30 cellular contexts compared by ENCODE assay signal in genomic region chr9:13480688-13481087, GRCh38.
DNase-seq lines count a peak whose midpoint lies in the region; ATAC-seq, FAIRE-seq and TF ChIP-seq lines count a peak whose summit lies in the region.
"Had no signal": no experiment of that assay in that cellular context is flagged by ENCODE, and none has a peak within 500 bp of the region (broad histone marks: within the 10 kb centered on the region; RNA-seq: fewer than 3 reads in every experiment).

No MANE protein-coding gene starts in this region.

- H3K4me2 ChIP-seq in H9 (ENCODE audit: insufficient read depth, insufficient read length, low read length) (no peak overlapping the region), keratinocyte (ENCODE audit: control insufficient read depth, extremely low read depth, insufficient read depth, low read depth, low read length) (no peak overlapping the region)

- H3K27me3 Mint-ChIP-seq in H9 (ENCODE audit: low read depth), result no peaks in the 10 kb centered on the region
- H3K27me3 Mint-ChIP-seq: activated naive CD8-positive, alpha-beta T cell treated with anti-CD3 and anti-CD28 coated beads, Interleukin-2, amount 10 ng/mL, durations not matched to agents 7 days and 5 days; progenitor cell of endocrine pancreas; stimulated activated naive CD8-positive, alpha-beta T cell treated with anti-CD3 and anti-CD28 coated beads, Interleukin-15, Interleukin-2, amounts not matched to agents 100 ng/mL and 50 ng/mL, for 24 hours had no signal

- peaks cover 5 to 12% (median 10%) of the 10 kb centered on the region in 3 experiments; a peak in 6 of 7 replicates for H3K36me3 Mint-ChIP-seq in H9 (ENCODE audit: insufficient read depth in 1 of 3, low read depth in 3 of 3)
- H3K36me3 Mint-ChIP-seq: activated naive CD8-positive, alpha-beta T cell treated with anti-CD3 and anti-CD28 coated beads, Interleukin-2, amount 10 ng/mL, durations not matched to agents 7 days and 5 days had no signal

- H3K23me2 ChIP-seq in H9 (ENCODE audit: insufficient read length, low read depth, low read length, poor library complexity, severe bottlenecking), result no peaks in the 10 kb centered on the region

- no CpG with 5 or more reads among the region's 3 CpGs for WGBS in H9 (ENCODE audit: extremely low coverage, insufficient read length, low lambda C conversion rate)

- H3T11ph ChIP-seq in H9 (ENCODE audit: low read length), result no peak overlapping the region

- H4K91ac ChIP-seq in H9 (ENCODE audit: insufficient read length, low read depth, low read length), result no peak overlapping the region

- H3K14ac ChIP-seq in H9 (ENCODE audit: insufficient read depth, low read length), result no peak overlapping the region

- H3K36me3 ChIP-seq in keratinocyte (ENCODE audit: control insufficient read depth in 2 of 2, extremely low read depth in 1 of 2, insufficient read depth in 2 of 2, low read length in 2 of 2), result no peaks in the 10 kb centered on the region
- H3K36me3 ChIP-seq: ascending aorta, gastroesophageal sphincter, neutrophil, thoracic aorta, vagina had no signal

- H3K4me3 Mint-ChIP-seq in H9, result no peak overlapping the region
- H3K4me3 Mint-ChIP-seq: activated naive CD8-positive, alpha-beta T cell treated with anti-CD3 and anti-CD28 coated beads, Interleukin-2, amount 10 ng/mL, durations not matched to agents 7 days and 5 days; stimulated activated naive CD8-positive, alpha-beta T cell treated with anti-CD3 and anti-CD28 coated beads, Interleukin-15, Interleukin-2, amounts not matched to agents 100 ng/mL and 50 ng/mL, for 24 hours had no signal

- in situ Hi-C loops in ACHN (cut with HindIII; ENCODE audit: low pct_ligation_motif_present, low pct_unique_long_range_greater_than_20kb, low sequenced_read_pairs), result no loop called here

- no peak overlapping the region for H3K23ac ChIP-seq in H9 (ENCODE audit: insufficient read length, low read depth, low read length)

- H2BK15ac ChIP-seq in H9 (ENCODE audit: low read depth, low read length), result no peak overlapping the region

- H4K5ac ChIP-seq in H9 (ENCODE audit: insufficient read length, low read depth, low read length), result no peak overlapping the region

- TF ChIP-seq CTCF in AG09319 (IDR thresholded peaks at IDR 0.05; ENCODE audit: low read depth, low read length), result no peak
- no peak for TF ChIP-seq CTCF in H9 (conservative IDR thresholded peaks at IDR 0.05)
- TF ChIP-seq CTCF in keratinocyte (optimal IDR thresholded peaks at IDR 0.05 in 1 of 3, IDR thresholded peaks at IDR 0.05 in 1 of 3, conservative IDR thresholded peaks at IDR 0.05 in 1 of 3; ENCODE audit: extremely low read depth in 1 of 3, insufficient read depth in 2 of 3, low read length in 3 of 3), result no peak
- TF ChIP-seq CTCF in coronary artery (IDR thresholded peaks at IDR 0.05), result no peak

- H3K27me3 ChIP-seq in H9 (ENCODE audit: insufficient read depth, low read length) (no peaks in the 10 kb centered on the region), keratinocyte (ENCODE audit: control insufficient read depth, extremely low read depth, insufficient read depth, low read length) (no peaks in the 10 kb centered on the region)
- H3K27me3 ChIP-seq: ascending aorta, gastroesophageal sphincter, neutrophil, vagina had no signal

- dilution Hi-C loops in keratinocyte (cut with MboI; ENCODE audit: extremely low pct_ligation_motif_present, low sequenced_read_pairs), result no loop called here

- no peaks in the 10 kb centered on the region for H3K79me1 ChIP-seq in H9 (ENCODE audit: insufficient read depth, low read depth, low read length, poor library complexity, severe bottlenecking)

- no peak overlapping the region for H3K18ac ChIP-seq in H9 (ENCODE audit: insufficient read length, low read depth, low read length)

- no peak overlapping the region for H2BK120ac ChIP-seq in H9 (ENCODE audit: low read depth, low read length, poor library complexity, severe bottlenecking)

- no peaks in the 10 kb centered on the region for H3K9me1 ChIP-seq in keratinocyte (ENCODE audit: control insufficient read depth, extremely low read depth, insufficient read depth, low read length)

- H2BK20ac ChIP-seq in H9 (ENCODE audit: low read depth, low read length, poor library complexity, severe bottlenecking), result no peak overlapping the region

- peaks cover 0 to 13% of the 10 kb centered on the region in 2 experiments; a peak in 2 of 4 replicates for H3K4me1 Mint-ChIP-seq in H9
- H3K4me1 Mint-ChIP-seq: activated naive CD8-positive, alpha-beta T cell treated with anti-CD3 and anti-CD28 coated beads, Interleukin-2, amount 10 ng/mL, durations not matched to agents 7 days and 5 days had no signal

- H3K9me3 Mint-ChIP-seq in H9, result peaks cover 7 to 14% of the 10 kb centered on the region in 2 experiments

- ATAC-seq in HG03439 (IDR thresholded peaks at IDR 0.05; ENCODE audit: unreplicated experiment) (no peak), HG03521 (IDR thresholded peaks at IDR 0.05; ENCODE audit: unreplicated experiment) (no peak)
- ATAC-seq: gastroesophageal sphincter, HepG2, PC-3 had no signal

- H3K4ac ChIP-seq in H9 (ENCODE audit: low read depth, low read length), result no peak overlapping the region

- H3K4me1 ChIP-seq in H9 (ENCODE audit: insufficient read depth, low read length), result peaks cover 3% of the 10 kb centered on the region; the same call in 1 of the 2 replicates
- peaks cover 6% of the 10 kb centered on the region for H3K4me1 ChIP-seq in keratinocyte (ENCODE audit: control insufficient read depth, extremely low read depth, insufficient read depth, low read length)

- H2AK5ac ChIP-seq in H9 (ENCODE audit: insufficient read length, low read length), result no peak overlapping the region

- H3K9me3 ChIP-seq in H9 (ENCODE audit: control insufficient read depth, low read depth, low read length) (no peaks in the 10 kb centered on the region), keratinocyte (ENCODE audit: control insufficient read depth, low read depth, low read length) (no peaks in the 10 kb centered on the region)
- H3K9me3 ChIP-seq: neutrophil, thoracic aorta, vagina had no signal

- H4K20me1 ChIP-seq in H9 (ENCODE audit: control insufficient read depth, insufficient read depth, insufficient read length), result no peaks in the 10 kb centered on the region
- H4K20me1 ChIP-seq in keratinocyte (ENCODE audit: control insufficient read depth, extremely low read depth, insufficient read depth, low read length), result no peaks in the 10 kb centered on the region

- no peak overlapping the region for H4K8ac ChIP-seq in H9 (replicated peaks; ENCODE audit: insufficient read length, low read depth, low read length)

- H2BK12ac ChIP-seq in H9 (ENCODE audit: insufficient read length, low read depth, low read length), result no peak overlapping the region

- H3K4me3 ChIP-seq in keratinocyte (ENCODE audit: control insufficient read depth in 2 of 3, extremely low read depth in 1 of 3, insufficient read depth in 2 of 3, low read depth in 1 of 3, low read length in 3 of 3) (no peak overlapping the region), coronary artery (no peak overlapping the region)
- H3K4me3 ChIP-seq: ascending aorta, gastroesophageal sphincter, thoracic aorta, vagina had no signal

- DNase-seq in AG09319 (ENCODE audit: extremely low read depth, low read depth) (peak; percentile 7), H9 (no peak), epidermal melanocyte (ENCODE audit: insufficient read length, low spot score) (peak; percentile 27), keratinocyte (ENCODE audit: low read depth, low spot score) (no peak), coronary artery (ENCODE audit: low spot score) (no peak), ACHN (no peak)
- DNase-seq: activated CD4-positive, alpha-beta T cell treated with anti-CD3 and anti-CD28 coated beads for 4 hours; activated gamma-delta T cell; activated naive CD8-positive, alpha-beta T cell treated with anti-CD3 and anti-CD28 coated beads, Interleukin-2, amount 10 ng/mL, durations not matched to agents 7 days and 5 days; DMS153; erythroblast; hippocampal formation; Karpas-422; MV-4-11; NCI-H2171; NCI-H524 treated with DMSO at 0.1 percent for 48 hours; NK-92 treated with Interleukin-12 subunit alpha and Interleukin-12 subunit beta, amount 100 ng/mL, for 24 hours; PC-3 had no signal

- H3K9ac ChIP-seq in H9 (ENCODE audit: extremely low read depth, insufficient read length, low read length), result no peak overlapping the region
- no peak overlapping the region for H3K9ac ChIP-seq in keratinocyte (ENCODE audit: control insufficient read depth, extremely low read depth, insufficient read depth, low read length)

- H3K27ac Mint-ChIP-seq in H9, result no peak overlapping the region; a peak in 1 of 7 replicates
- H3K27ac Mint-ChIP-seq: activated naive CD8-positive, alpha-beta T cell treated with anti-CD3 and anti-CD28 coated beads, Interleukin-2, amount 10 ng/mL, durations not matched to agents 7 days and 5 days; progenitor cell of endocrine pancreas; stimulated activated naive CD8-positive, alpha-beta T cell treated with anti-CD3 and anti-CD28 coated beads, Interleukin-15, Interleukin-2, amounts not matched to agents 100 ng/mL and 50 ng/mL, for 24 hours had no signal

- H3K79me2 ChIP-seq in H9 (ENCODE audit: insufficient read depth, low read length) (no peaks in the 10 kb centered on the region), keratinocyte (ENCODE audit: control insufficient read depth, insufficient read depth, low read length) (no peaks in the 10 kb centered on the region)

- FAIRE-seq in keratinocyte (lab: Jason Lieb, UNC), result no peak
- FAIRE-seq: G401.6, GM18507, HepG2 had no signal

- H3K56ac ChIP-seq in H9 (ENCODE audit: insufficient read length, low read depth, low read length), result no peak overlapping the region

- H2AFZ ChIP-seq in H9 (ENCODE audit: low read length) (peak overlapping the region; percentile 32), keratinocyte (ENCODE audit: control insufficient read depth, low read length) (peak overlapping the region; percentile 10)

- H3K27ac ChIP-seq in H9 (ENCODE audit: insufficient read length, low read depth, low read length) (no peak overlapping the region), keratinocyte (ENCODE audit: control insufficient read depth, insufficient read depth, low read length) (no peak overlapping the region), coronary artery (no peak overlapping the region)
- H3K27ac ChIP-seq: ascending aorta, gastroesophageal sphincter, neutrophil, thoracic aorta, vagina had no signal

- no peak overlapping the region for H2BK5ac ChIP-seq in H9 (ENCODE audit: insufficient read length, low read length)

Comparison
In these comparisons a context has a peak if more than half of its experiments do, and no peak if none do; other contexts are left out.
1. DNase-seq: peak in AG09319 (single experiment) and epidermal melanocyte (single experiment); none in H9 (single experiment), keratinocyte (single experiment), coronary artery (single experiment) and ACHN (single experiment).